Comparison of ENCODE assay signal across 1 cellular context in genomic region chr11:33944345-33944692, GRCh38.
TF ChIP-seq lines count a peak whose summit lies in the region.

No MANE protein-coding gene starts in this region.

TF ChIP-seq in K562, 482 proteins besides CTCF, POLR2A, EP300 and RAD21:
- TF ChIP-seq, protein P1, sequence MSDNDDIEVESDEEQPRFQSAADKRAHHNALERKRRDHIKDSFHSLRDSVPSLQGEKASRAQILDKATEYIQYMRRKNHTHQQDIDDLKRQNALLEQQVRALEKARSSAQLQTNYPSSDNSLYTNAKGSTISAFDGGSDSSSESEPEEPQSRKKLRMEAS (CRISPR knock-in tag; IDR thresholded peaks at IDR 0.05) = no peak
- TF ChIP-seq PPARD (CRISPR knock-in tag; IDR thresholded peaks at IDR 0.05) = no peak
- no peak for TF ChIP-seq VEZF1 (CRISPR knock-in tag; IDR thresholded peaks at IDR 0.05)
- peak; percentile 78; the same call in 1 of the 2 replicates for TF ChIP-seq NFRKB (IDR thresholded peaks at IDR 0.05; ENCODE audit: low read depth)
- TF ChIP-seq ELF4 (CRISPR knock-in tag; IDR thresholded peaks at IDR 0.05) = no peak
- TF ChIP-seq, protein P2, sequence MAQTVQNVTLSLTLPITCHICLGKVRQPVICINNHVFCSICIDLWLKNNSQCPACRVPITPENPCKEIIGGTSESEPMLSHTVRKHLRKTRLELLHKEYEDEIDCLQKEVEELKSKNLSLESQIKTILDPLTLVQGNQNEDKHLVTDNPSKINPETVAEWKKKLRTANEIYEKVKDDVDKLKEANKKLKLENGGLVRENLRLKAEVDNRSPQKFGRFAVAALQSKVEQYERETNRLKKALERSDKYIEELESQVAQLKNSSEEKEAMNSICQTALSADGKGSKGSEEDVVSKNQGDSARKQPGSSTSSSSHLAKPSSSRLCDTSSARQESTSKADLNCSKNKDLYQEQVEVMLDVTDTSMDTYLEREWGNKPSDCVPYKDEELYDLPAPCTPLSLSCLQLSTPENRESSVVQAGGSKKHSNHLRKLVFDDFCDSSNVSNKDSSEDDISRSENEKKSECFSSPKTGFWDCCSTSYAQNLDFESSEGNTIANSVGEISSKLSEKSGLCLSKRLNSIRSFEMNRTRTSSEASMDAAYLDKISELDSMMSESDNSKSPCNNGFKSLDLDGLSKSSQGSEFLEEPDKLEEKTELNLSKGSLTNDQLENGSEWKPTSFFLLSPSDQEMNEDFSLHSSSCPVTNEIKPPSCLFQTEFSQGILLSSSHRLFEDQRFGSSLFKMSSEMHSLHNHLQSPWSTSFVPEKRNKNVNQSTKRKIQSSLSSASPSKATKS (CRISPR knock-in tag; IDR thresholded peaks at IDR 0.05) = no peak
- TF ChIP-seq HSF4 (CRISPR knock-in tag; IDR thresholded peaks at IDR 0.05; ENCODE audit: borderline replicate concordance) = peak; percentile 61; the same call in 1 of the 2 replicates
- TF ChIP-seq, protein P3, sequence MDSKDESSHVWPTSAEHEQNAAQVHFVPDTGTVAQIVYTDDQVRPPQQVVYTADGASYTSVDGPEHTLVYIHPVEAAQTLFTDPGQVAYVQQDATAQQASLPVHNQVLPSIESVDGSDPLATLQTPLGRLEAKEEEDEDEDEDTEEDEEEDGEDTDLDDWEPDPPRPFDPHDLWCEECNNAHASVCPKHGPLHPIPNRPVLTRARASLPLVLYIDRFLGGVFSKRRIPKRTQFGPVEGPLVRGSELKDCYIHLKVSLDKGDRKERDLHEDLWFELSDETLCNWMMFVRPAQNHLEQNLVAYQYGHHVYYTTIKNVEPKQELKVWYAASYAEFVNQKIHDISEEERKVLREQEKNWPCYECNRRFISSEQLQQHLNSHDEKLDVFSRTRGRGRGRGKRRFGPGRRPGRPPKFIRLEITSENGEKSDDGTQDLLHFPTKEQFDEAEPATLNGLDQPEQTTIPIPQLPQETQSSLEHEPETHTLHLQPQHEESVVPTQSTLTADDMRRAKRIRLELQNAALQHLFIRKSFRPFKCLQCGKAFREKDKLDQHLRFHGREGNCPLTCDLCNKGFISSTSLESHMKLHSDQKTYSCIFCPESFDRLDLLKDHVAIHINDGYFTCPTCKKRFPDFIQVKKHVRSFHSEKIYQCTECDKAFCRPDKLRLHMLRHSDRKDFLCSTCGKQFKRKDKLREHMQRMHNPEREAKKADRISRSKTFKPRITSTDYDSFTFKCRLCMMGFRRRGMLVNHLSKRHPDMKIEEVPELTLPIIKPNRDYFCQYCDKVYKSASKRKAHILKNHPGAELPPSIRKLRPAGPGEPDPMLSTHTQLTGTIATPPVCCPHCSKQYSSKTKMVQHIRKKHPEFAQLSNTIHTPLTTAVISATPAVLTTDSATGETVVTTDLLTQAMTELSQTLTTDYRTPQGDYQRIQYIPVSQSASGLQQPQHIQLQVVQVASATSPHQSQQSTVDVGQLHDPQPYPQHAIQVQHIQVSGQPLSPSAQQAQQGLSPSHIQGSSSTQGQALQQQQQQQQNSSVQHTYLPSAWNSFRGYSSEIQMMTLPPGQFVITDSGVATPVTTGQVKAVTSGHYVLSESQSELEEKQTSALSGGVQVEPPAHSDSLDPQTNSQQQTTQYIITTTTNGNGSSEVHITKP (IDR thresholded peaks at IDR 0.05; ENCODE audit: partially characterized antibody) = peak; percentile 32
- TF ChIP-seq HDAC8 (tag; IDR thresholded peaks at IDR 0.05) = no peak
- TF ChIP-seq, protein P4, sequence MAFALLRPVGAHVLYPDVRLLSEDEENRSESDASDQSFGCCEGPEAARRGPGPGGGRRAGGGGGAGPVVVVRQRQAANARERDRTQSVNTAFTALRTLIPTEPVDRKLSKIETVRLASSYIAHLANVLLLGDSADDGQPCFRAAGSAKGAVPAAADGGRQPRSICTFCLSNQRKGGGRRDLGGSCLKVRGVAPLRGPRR (CRISPR knock-in tag; IDR thresholded peaks at IDR 0.05) = 0 out of 2 replicates have a peak, but pooled peaks have one; percentile 66
- TF ChIP-seq KAT7 (CRISPR knock-in tag; IDR thresholded peaks at IDR 0.05; ENCODE audit: borderline replicate concordance) = no peak
- no peak for TF ChIP-seq CEBPB (tag; IDR thresholded peaks at IDR 0.05)
